Comparison of ENCODE assay signal across 12 cellular contexts in the genomic region with DNA sequence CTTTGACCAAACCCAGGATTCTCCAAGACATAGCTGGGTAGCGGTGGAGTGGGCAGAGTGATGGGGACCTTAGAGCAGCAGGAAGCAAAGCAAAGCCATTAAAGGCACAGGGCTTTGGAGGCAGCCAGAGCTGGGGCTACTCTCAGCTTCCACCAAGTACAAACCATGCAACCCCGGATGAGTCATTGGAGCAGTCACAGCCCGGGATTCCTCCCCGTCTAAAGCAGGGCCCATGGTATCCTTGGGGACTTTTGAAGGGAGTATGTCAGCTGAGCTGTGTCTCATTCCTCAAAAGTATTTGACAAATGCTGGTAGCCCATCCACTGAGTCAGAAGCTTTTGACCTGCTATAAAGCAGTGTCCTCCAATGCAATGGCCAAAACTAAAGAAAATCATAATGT. TPM values are rescaled to one million over a fixed set of nuclear protein-coding genes. Genes with fewer than 3 reads are reported as not detected.
DNase-seq lines count a peak whose midpoint lies in the region; ATAC-seq and TF ChIP-seq lines count a peak whose summit lies in the region.
"Had no signal": no experiment of that assay in that cellular context is flagged by ENCODE, and none has a peak within 500 bp of the region (broad histone marks: within the 10 kb centered on the region; RNA-seq: fewer than 3 reads in every experiment).

No MANE protein-coding gene starts in this region.

- peaks cover 13% of the 10 kb centered on the region for H3K36me3 Mint-ChIP-seq in chondrocyte (ENCODE audit: low read depth)
- H3K36me3 Mint-ChIP-seq in activated CD4-positive, alpha-beta memory T cell treated with anti-CD3 and anti-CD28 coated beads for 36 hours: no peaks in the 10 kb centered on the region
- H3K36me3 Mint-ChIP-seq: activated naive CD4-positive, alpha-beta T cell treated with anti-CD3 and anti-CD28 coated beads, Interleukin-2, amount 50 U/mL, for 72 hours had no signal

- ATAC-seq in GM19328 (IDR thresholded peaks at IDR 0.05; ENCODE audit: unreplicated experiment): no peak
- ATAC-seq in HG02870 (IDR thresholded peaks at IDR 0.05; ENCODE audit: unreplicated experiment): no peak

- peaks cover 14% of the 10 kb centered on the region for H3K36me3 ChIP-seq in mesodermal cell (ENCODE audit: control insufficient read depth, insufficient read depth, low read length)
- H3K36me3 ChIP-seq: thyroid gland had no signal

- H3K27me3 Mint-ChIP-seq in chondrocyte (ENCODE audit: low read depth): no peaks in the 10 kb centered on the region
- no peaks in the 10 kb centered on the region for H3K27me3 Mint-ChIP-seq in activated CD4-positive, alpha-beta memory T cell treated with anti-CD3 and anti-CD28 coated beads for 36 hours

- DNase-seq in AG08395 (ENCODE audit: low spot score) (peak; percentile 94), M059J (ENCODE audit: low read depth) (peak; percentile 80), chondrocyte (ENCODE audit: low spot score) (no peak), NCI-H748 (lab: John Stamatoyannopoulos, UW; ENCODE audit: unreplicated experiment) (no peak)
- no peak for DNase-seq in activated CD4-positive, alpha-beta memory T cell treated with anti-CD3 and anti-CD28 coated beads for 36 hours
- DNase-seq: NCI-H1694 treated with DMSO at 0.1 percent for 48 hours, thyroid gland had no signal

- no peaks in the 10 kb centered on the region for H3K9me3 Mint-ChIP-seq in chondrocyte (ENCODE audit: low read depth)
- H3K9me3 Mint-ChIP-seq in activated CD4-positive, alpha-beta memory T cell treated with anti-CD3 and anti-CD28 coated beads for 36 hours: no peaks in the 10 kb centered on the region
- H3K9me3 Mint-ChIP-seq: activated naive CD4-positive, alpha-beta T cell treated with anti-CD3 and anti-CD28 coated beads, Interleukin-2, amount 50 U/mL, for 72 hours had no signal

- H3K9me3 ChIP-seq in mesodermal cell (ENCODE audit: control insufficient read depth, low read length): no peaks in the 10 kb centered on the region
- H3K9me3 ChIP-seq: BLaER1 treated with 17β-estradiol and CSF1 and Interleukin-3, amounts not matched to agents 10 nM and 100 nM; thyroid gland had no signal

- no peak overlapping the region for H3K4me3 Mint-ChIP-seq in chondrocyte (ENCODE audit: unreplicated experiment)
- H3K4me3 Mint-ChIP-seq in activated CD4-positive, alpha-beta memory T cell treated with anti-CD3 and anti-CD28 coated beads for 36 hours: no peak overlapping the region

- H3K27ac ChIP-seq in mesodermal cell (ENCODE audit: low read depth, low read length, severe bottlenecking): peak overlapping the region; percentile 67
- H3K27ac ChIP-seq: BLaER1 treated with 17β-estradiol and CSF1 and Interleukin-3, amounts not matched to agents 10 nM and 100 nM; thyroid gland had no signal

- intact Hi-C loops in activated CD4-positive, alpha-beta memory T cell treated with anti-CD3 and anti-CD28 coated beads for 36 hours (cut with micrococcal nuclease): no loop called here

- H3K4me3 ChIP-seq in mesodermal cell (ENCODE audit: extremely low read depth, insufficient read depth, low read length, poor library complexity, severe bottlenecking): no peak overlapping the region
- H3K4me3 ChIP-seq: BLaER1 treated with 17β-estradiol and CSF1 and Interleukin-3, amounts not matched to agents 10 nM and 100 nM; thyroid gland had no signal

- H3K27ac Mint-ChIP-seq in chondrocyte (ENCODE audit: unreplicated experiment): peak overlapping the region; percentile 81
- no peak overlapping the region for H3K27ac Mint-ChIP-seq in activated CD4-positive, alpha-beta memory T cell treated with anti-CD3 and anti-CD28 coated beads for 36 hours
- H3K27ac Mint-ChIP-seq: activated naive CD4-positive, alpha-beta T cell treated with anti-CD3 and anti-CD28 coated beads, Interleukin-2, amount 50 U/mL, for 72 hours had no signal

- POLR2A ChIA-PET in activated CD4-positive, alpha-beta memory T cell treated with anti-CD3 and anti-CD28 coated beads for 36 hours (lab: Charles Lee): no interaction called here

- CTCF ChIA-PET in activated CD4-positive, alpha-beta memory T cell treated with anti-CD3 and anti-CD28 coated beads for 36 hours (lab: Charles Lee): interaction anchor here (1.1 kb wide), 1 partner anchor 24 kb away, joined by 3 read pairs; no protein-coding TSS in a partner anchor

- peaks cover 20% of the 10 kb centered on the region for H3K4me1 Mint-ChIP-seq in chondrocyte (ENCODE audit: low read depth)
- H3K4me1 Mint-ChIP-seq in activated CD4-positive, alpha-beta memory T cell treated with anti-CD3 and anti-CD28 coated beads for 36 hours (ENCODE audit: low read depth): no peaks in the 10 kb centered on the region

- WGBS in mesodermal cell (ENCODE audit: insufficient coverage in 2 of 2), 2 experiments: no CpG with 5 or more reads among the region's 4 CpGs

- H3K4me1 ChIP-seq in mesodermal cell (ENCODE audit: control insufficient read depth, insufficient read depth, low read length, poor library complexity, severe bottlenecking): peaks cover 19% of the 10 kb centered on the region
- H3K4me1 ChIP-seq: thyroid gland had no signal

- TF ChIP-seq CTCF in chondrocyte (IDR thresholded peaks at IDR 0.05): no peak

RNA-seq across cellular contexts. Expression of gene IFI27, which starts 9.7 kb away (rescaled TPM):
- 1,115 and 1,511 TPM in 2 replicates for total RNA-seq in M059J (2014; rRNA removed; shearing (Covaris generic))
- total RNA-seq in chondrocyte: 1.5 to 3.3 TPM (median 1.5 TPM) in 3 replicates
- polyA plus RNA-seq in mesodermal cell (2013, experiment 1 of 2): 3.6 TPM
- polyA plus RNA-seq in mesodermal cell (2013, experiment 2 of 2): 3.4 TPM
- total RNA-seq in activated CD4-positive, alpha-beta memory T cell treated with anti-CD3 and anti-CD28 coated beads for 36 hours: 1 to 10 TPM; 2.3 to 3.1 TPM

RNA-seq across cellular contexts. Expression of gene IFI27L1, which starts 19.7 kb away (rescaled TPM):
- 18.7 and 19.3 TPM in 2 replicates for total RNA-seq in M059J (2014; rRNA removed; shearing (Covaris generic))
- total RNA-seq in chondrocyte: 33.0 to 35.0 TPM (median 33.6 TPM) in 3 replicates
- polyA plus RNA-seq in mesodermal cell (2013, experiment 1 of 2): 24.1 TPM
- polyA plus RNA-seq in mesodermal cell (2013, experiment 2 of 2): 17.5 TPM
- 10 to 100 TPM; 35.3 to 42.7 TPM for total RNA-seq in activated CD4-positive, alpha-beta memory T cell treated with anti-CD3 and anti-CD28 coated beads for 36 hours

RNA-seq across cellular contexts. Expression of gene DDX24, which starts 19.8 kb away (rescaled TPM):
- 98.8 and 137 TPM in 2 replicates for total RNA-seq in M059J (2014; rRNA removed; shearing (Covaris generic))
- total RNA-seq in chondrocyte: 136 to 151 TPM (median 149 TPM) in 3 replicates
- polyA plus RNA-seq in mesodermal cell (2013, experiment 1 of 2): 136 TPM
- polyA plus RNA-seq in mesodermal cell (2013, experiment 2 of 2): 124 TPM
- total RNA-seq in activated CD4-positive, alpha-beta memory T cell treated with anti-CD3 and anti-CD28 coated beads for 36 hours: 100 to 1,000 TPM; 241 to 252 TPM

RNA-seq across cellular contexts. Expression of gene IFI27L2, which starts 28.6 kb away (rescaled TPM):
- total RNA-seq in M059J (2014; rRNA removed; shearing (Covaris generic)): 76.5 and 135 TPM in 2 replicates
- 36.0 to 71.8 TPM (median 66.8 TPM) in 3 replicates for total RNA-seq in chondrocyte
- 71.1 TPM for polyA plus RNA-seq in mesodermal cell (2013, experiment 1 of 2)
- 67.9 TPM for polyA plus RNA-seq in mesodermal cell (2013, experiment 2 of 2)
- 10 to 100 TPM; 69.3 to 74.4 TPM for total RNA-seq in activated CD4-positive, alpha-beta memory T cell treated with anti-CD3 and anti-CD28 coated beads for 36 hours

Comparison
In these comparisons a context has a peak if more than half of its experiments do, and no peak if none do; other contexts are left out.
1. DNase-seq: peak in AG08395 (single experiment) and M059J (single experiment); none in chondrocyte (single experiment), NCI-H748 (single experiment) and activated CD4-positive, alpha-beta memory T cell treated with anti-CD3 and anti-CD28 coated beads for 36 hours (single experiment).
2. RNA of gene IFI27, which starts 9.7 kb away (total RNA-seq): 1,115 to 1,511 TPM in M059J; 2.3 to 3.1 TPM in activated CD4-positive, alpha-beta memory T cell treated with anti-CD3 and anti-CD28 coated beads for 36 hours and 1.5 to 3.3 TPM in chondrocyte; every median in the first group is over 100 times any median in the second.